Comparison of ENCODE assay signal across 12 cellular contexts in the genomic region with DNA sequence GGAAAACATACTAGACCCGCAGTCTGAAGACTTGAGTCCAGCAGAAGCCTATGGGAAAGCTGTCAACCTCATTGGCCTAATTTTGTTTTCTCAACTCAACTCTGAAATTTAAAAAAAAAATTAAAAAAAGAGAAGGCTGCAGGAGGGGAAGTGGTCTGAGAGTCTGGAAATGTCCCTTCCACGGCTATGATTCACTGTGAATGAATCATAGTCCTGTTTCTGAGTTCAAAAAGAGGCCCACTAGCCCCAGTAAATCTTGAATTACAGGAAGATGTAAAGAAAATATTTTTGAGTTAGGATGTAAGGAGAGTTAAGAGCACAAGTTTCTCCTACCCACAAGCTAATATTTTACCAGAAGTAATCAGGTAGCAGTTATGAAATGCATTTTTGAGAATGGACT.
A peak's percentile ranks its signal among the peaks of the same experiment; 100 is the strongest.
DNase-seq lines count a peak whose midpoint lies in the region; ATAC-seq and TF ChIP-seq lines count a peak whose summit lies in the region.
"Had no signal": no experiment of that assay in that cellular context is flagged by ENCODE, and none has a peak within 500 bp of the region (broad histone marks: within the 10 kb centered on the region; RNA-seq: fewer than 3 reads in every experiment).

No MANE protein-coding gene starts in this region.

- DNase-seq in activated naive CD8-positive, alpha-beta T cell treated with anti-CD3 and anti-CD28 coated beads, Interleukin-2, amount 50 U/mL, for 24 hours = no peak
- no peak for DNase-seq in activated naive CD8-positive, alpha-beta T cell treated with anti-CD3 and anti-CD28 coated beads for 36 hours
- DNase-seq in NOMO-1 (lab: John Stamatoyannopoulos, UW; ENCODE audit: unreplicated experiment in 2 of 2) (peak; percentile 8 to 27), fibroblast of villous mesenchyme (ENCODE audit: low read depth) (peak; percentile 39), C1 segment of cervical spinal cord (lab: John Stamatoyannopoulos, UW) (no peak), left ventricle myocardium inferior (no peak)
- no peak for DNase-seq in activated CD4-positive, alpha-beta T cell treated with anti-CD3 and anti-CD28 coated beads, Interleukin-2, amount 50 U/mL, for 48 hours
- DNase-seq: activated CD4-positive, alpha-beta T cell treated with anti-CD3 and anti-CD28 coated beads for 48 hours; RPMI8226 had no signal

- H3K9me3 ChIP-seq in left ventricle myocardium inferior (replicated peaks) = no peaks in the 10 kb centered on the region

- H3K4me1 Mint-ChIP-seq in activated naive CD8-positive, alpha-beta T cell treated with anti-CD3 and anti-CD28 coated beads, Interleukin-2, amount 50 U/mL, for 24 hours = peaks cover 20% of the 10 kb centered on the region
- peaks cover 8% of the 10 kb centered on the region for H3K4me1 Mint-ChIP-seq in activated naive CD8-positive, alpha-beta T cell treated with anti-CD3 and anti-CD28 coated beads for 36 hours
- H3K4me1 Mint-ChIP-seq: B cell; central memory CD8-positive, alpha-beta T cell had no signal

- H3K27ac ChIP-seq in left ventricle myocardium inferior (replicated peaks) = no peak overlapping the region

- ATAC-seq in activated naive CD8-positive, alpha-beta T cell treated with anti-CD3 and anti-CD28 coated beads, Interleukin-2, amount 50 U/mL, for 24 hours = peak; percentile 57
- ATAC-seq in GM18498 (IDR thresholded peaks at IDR 0.05; ENCODE audit: unreplicated experiment) = no peak

- no peaks in the 10 kb centered on the region for H3K36me3 Mint-ChIP-seq in activated naive CD8-positive, alpha-beta T cell treated with anti-CD3 and anti-CD28 coated beads, Interleukin-2, amount 50 U/mL, for 24 hours (ENCODE audit: low read depth)
- H3K36me3 Mint-ChIP-seq in activated naive CD8-positive, alpha-beta T cell treated with anti-CD3 and anti-CD28 coated beads for 36 hours = no peaks in the 10 kb centered on the region

- intact Hi-C loops in left ventricle myocardium inferior (cut with micrococcal nuclease) = no loop called here

- H3K27me3 Mint-ChIP-seq in activated naive CD8-positive, alpha-beta T cell treated with anti-CD3 and anti-CD28 coated beads, Interleukin-2, amount 50 U/mL, for 24 hours = no peaks in the 10 kb centered on the region
- H3K27me3 Mint-ChIP-seq in activated naive CD8-positive, alpha-beta T cell treated with anti-CD3 and anti-CD28 coated beads for 36 hours = peaks cover 5% of the 10 kb centered on the region
- H3K27me3 Mint-ChIP-seq: B cell had no signal

- no peak for TF ChIP-seq CTCF in fibroblast of villous mesenchyme (IDR thresholded peaks at IDR 0.05; ENCODE audit: insufficient read depth, low read depth, low read length)
- no peak for TF ChIP-seq CTCF in left ventricle myocardium inferior (IDR thresholded peaks at IDR 0.05; ENCODE audit: borderline replicate concordance)

- H3K36me3 ChIP-seq in left ventricle myocardium inferior = no peaks in the 10 kb centered on the region

- no peaks in the 10 kb centered on the region for H3K27me3 ChIP-seq in left ventricle myocardium inferior (ENCODE audit: low read depth)

- H3K4me1 ChIP-seq in left ventricle myocardium inferior = peaks cover 6% of the 10 kb centered on the region

- H3K4me3 Mint-ChIP-seq in activated naive CD8-positive, alpha-beta T cell treated with anti-CD3 and anti-CD28 coated beads, Interleukin-2, amount 50 U/mL, for 24 hours = no peak overlapping the region
- H3K4me3 Mint-ChIP-seq in activated naive CD8-positive, alpha-beta T cell treated with anti-CD3 and anti-CD28 coated beads for 36 hours = no peak overlapping the region
- H3K4me3 Mint-ChIP-seq: B cell; central memory CD8-positive, alpha-beta T cell had no signal

- H3K9me3 Mint-ChIP-seq in activated naive CD8-positive, alpha-beta T cell treated with anti-CD3 and anti-CD28 coated beads, Interleukin-2, amount 50 U/mL, for 24 hours = no peaks in the 10 kb centered on the region
- H3K9me3 Mint-ChIP-seq in activated naive CD8-positive, alpha-beta T cell treated with anti-CD3 and anti-CD28 coated beads for 36 hours = no peaks in the 10 kb centered on the region
- H3K9me3 Mint-ChIP-seq: central memory CD8-positive, alpha-beta T cell had no signal

- no peak overlapping the region for H3K4me3 ChIP-seq in fibroblast of villous mesenchyme (ENCODE audit: low read depth, low read length)
- H3K4me3 ChIP-seq in left ventricle myocardium inferior = no peak overlapping the region

- no peak overlapping the region for H3K27ac Mint-ChIP-seq in activated naive CD8-positive, alpha-beta T cell treated with anti-CD3 and anti-CD28 coated beads, Interleukin-2, amount 50 U/mL, for 24 hours
- H3K27ac Mint-ChIP-seq in activated naive CD8-positive, alpha-beta T cell treated with anti-CD3 and anti-CD28 coated beads for 36 hours = no peak overlapping the region
- H3K27ac Mint-ChIP-seq: B cell had no signal

Comparison
In these comparisons a context has a peak if more than half of its experiments do, and no peak if none do; other contexts are left out.
1. DNase-seq: peak in NOMO-1 (2 of 2) and fibroblast of villous mesenchyme (single experiment); none in activated naive CD8-positive, alpha-beta T cell treated with anti-CD3 and anti-CD28 coated beads, Interleukin-2, amount 50 U/mL, for 24 hours (single experiment), activated naive CD8-positive, alpha-beta T cell treated with anti-CD3 and anti-CD28 coated beads for 36 hours (single experiment), C1 segment of cervical spinal cord (0 of 14), left ventricle myocardium inferior (single experiment) and activated CD4-positive, alpha-beta T cell treated with anti-CD3 and anti-CD28 coated beads, Interleukin-2, amount 50 U/mL, for 48 hours (0 of 2).